In the genomic region with DNA sequence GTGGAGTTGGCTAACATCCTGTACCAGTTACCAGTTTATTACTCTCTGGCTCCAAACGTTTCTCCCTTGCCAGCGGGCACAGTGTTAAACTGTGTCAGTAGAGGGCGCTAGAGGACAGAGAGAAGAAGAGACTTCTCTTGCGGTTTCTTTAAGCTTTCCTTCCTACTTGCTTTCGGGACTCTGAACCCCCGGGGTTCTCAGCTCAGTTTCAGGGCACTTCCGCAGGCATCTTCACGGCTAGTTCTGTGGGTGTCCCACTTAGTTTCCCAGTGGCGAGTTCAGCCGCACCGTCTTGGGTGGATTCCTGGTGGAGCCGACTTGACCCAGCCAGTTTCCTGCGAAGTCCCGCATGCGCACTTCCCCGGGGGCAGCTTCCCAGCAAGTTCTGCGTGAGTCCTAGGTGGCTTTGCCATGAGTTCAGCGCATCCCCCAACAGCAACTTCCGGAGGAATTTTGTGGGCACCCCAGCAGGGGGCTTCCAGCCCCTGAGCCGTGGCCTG, we compare ENCODE assay signal across 7 cellular contexts.
DNase-seq lines count a peak whose midpoint lies in the region; ATAC-seq and TF ChIP-seq lines count a peak whose summit lies in the region.

No MANE protein-coding gene starts in this region.

- H3K4me1 ChIP-seq in OCI-LY1 (ENCODE audit: insufficient read depth, low read length, severe bottlenecking): peaks cover 62% of the 10 kb centered on the region

- no peaks in the 10 kb centered on the region for H3K79me2 ChIP-seq in OCI-LY1 (ENCODE audit: insufficient read depth, low read length)

- H3F3A ChIP-seq in OCI-LY1 (ENCODE audit: insufficient read depth, low read length): no peaks in the 10 kb centered on the region

- H3K27ac ChIP-seq in OCI-LY1 (ENCODE audit: low read depth, low read length, poor library complexity, severe bottlenecking): peak overlapping the region; percentile 51

- H3K9me3 ChIP-seq in OCI-LY1 (ENCODE audit: low read length): no peaks in the 10 kb centered on the region

- H3K9ac ChIP-seq in OCI-LY1 (ENCODE audit: low read length): peak overlapping the region; percentile 53

- H3K4me2 ChIP-seq in OCI-LY1 (ENCODE audit: low read length): peak overlapping the region; percentile 81

- H3K4me3 ChIP-seq in OCI-LY1 (ENCODE audit: low read depth, low read length, poor library complexity, severe bottlenecking) (peak overlapping the region; percentile 57), epithelial cell of esophagus (ENCODE audit: low read length) (peak overlapping the region; percentile 65)

- TF ChIP-seq CTCF in OCI-LY1 (IDR thresholded peaks at IDR 0.05; ENCODE audit: low read length) (peak; percentile 93), epithelial cell of esophagus (IDR thresholded peaks at IDR 0.05; ENCODE audit: insufficient read depth, low read depth, low read length, missing control alignments) (peak; percentile 98)

- no peaks in the 10 kb centered on the region for H3K9me2 ChIP-seq in OCI-LY1 (ENCODE audit: low read depth, low read length)

- no peaks in the 10 kb centered on the region for H3K36me3 ChIP-seq in OCI-LY1 (ENCODE audit: insufficient read depth, low read length)

- no peaks in the 10 kb centered on the region for H4K20me1 ChIP-seq in OCI-LY1 (ENCODE audit: insufficient read depth, low read length)

- DNase-seq in HuH-7.5 (ENCODE audit: low spot score): peak; percentile 73
- DNase-seq in activated T-cell treated with anti-CD3 and anti-CD28 coated beads for 1 hour (ENCODE audit: low read depth): peak; percentile 69
- peak; percentile 86 for DNase-seq in epithelial cell of esophagus (ENCODE audit: low read depth)
- DNase-seq in midbrain (lab: John Stamatoyannopoulos, UW): peak; percentile 92
- peak; percentile 54 to 55 for DNase-seq in stimulated activated CD8-positive, alpha-beta memory T cell treated with anti-CD3 and anti-CD28 coated beads, Interleukin-2, amount 100 ng/mL, for 48 hours (ENCODE audit: low read depth in 2 of 2)

- ATAC-seq in GM18498 (IDR thresholded peaks at IDR 0.05; ENCODE audit: unreplicated experiment): peak; percentile 75

- H2AFZ ChIP-seq in OCI-LY1 (ENCODE audit: low read length): peak overlapping the region; percentile 20; the same call in 1 of the 2 replicates

- no peaks in the 10 kb centered on the region for H3K27me3 ChIP-seq in OCI-LY1 (ENCODE audit: insufficient read depth, low read length)

Comparison
In these comparisons a context has a peak if more than half of its experiments do, and no peak if none do; other contexts are left out.
1. Peak in every context shown above with its lines: DNase-seq, ATAC-seq, H3K4me3 ChIP-seq and H3K27ac ChIP-seq.